ENCODE assay signal across 1 cellular context in the genomic region with DNA sequence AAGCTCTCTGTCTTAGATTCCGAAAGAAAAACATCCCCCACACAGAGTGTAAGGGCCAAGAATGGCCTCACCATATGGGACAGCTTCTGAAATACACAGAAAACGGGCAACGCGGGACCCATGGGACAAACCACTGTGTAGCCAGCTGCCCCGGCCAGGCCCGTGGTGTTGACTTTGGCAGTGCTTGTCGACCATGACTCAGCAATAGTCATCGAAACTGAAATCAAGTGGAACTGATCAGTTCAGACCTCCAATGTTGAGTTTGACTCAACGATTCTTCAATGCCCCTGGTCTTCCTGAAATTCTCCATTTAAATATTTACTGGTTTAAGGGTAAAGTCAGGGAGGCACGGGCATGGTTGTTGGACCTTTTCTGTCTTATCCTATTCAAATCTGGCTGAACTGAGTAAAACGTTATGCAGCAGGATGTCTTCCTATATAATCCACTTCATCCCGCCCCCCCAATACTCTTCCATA.
A peak's percentile ranks its signal among the peaks of the same experiment; 100 is the strongest.
TF ChIP-seq lines count a peak whose summit lies in the region.

No MANE protein-coding gene starts in this region.

TF ChIP-seq in HepG2, 621 proteins besides CTCF, POLR2A, EP300 and RAD21 (continued from another document and continues in another):
- TF ChIP-seq, protein P1, sequence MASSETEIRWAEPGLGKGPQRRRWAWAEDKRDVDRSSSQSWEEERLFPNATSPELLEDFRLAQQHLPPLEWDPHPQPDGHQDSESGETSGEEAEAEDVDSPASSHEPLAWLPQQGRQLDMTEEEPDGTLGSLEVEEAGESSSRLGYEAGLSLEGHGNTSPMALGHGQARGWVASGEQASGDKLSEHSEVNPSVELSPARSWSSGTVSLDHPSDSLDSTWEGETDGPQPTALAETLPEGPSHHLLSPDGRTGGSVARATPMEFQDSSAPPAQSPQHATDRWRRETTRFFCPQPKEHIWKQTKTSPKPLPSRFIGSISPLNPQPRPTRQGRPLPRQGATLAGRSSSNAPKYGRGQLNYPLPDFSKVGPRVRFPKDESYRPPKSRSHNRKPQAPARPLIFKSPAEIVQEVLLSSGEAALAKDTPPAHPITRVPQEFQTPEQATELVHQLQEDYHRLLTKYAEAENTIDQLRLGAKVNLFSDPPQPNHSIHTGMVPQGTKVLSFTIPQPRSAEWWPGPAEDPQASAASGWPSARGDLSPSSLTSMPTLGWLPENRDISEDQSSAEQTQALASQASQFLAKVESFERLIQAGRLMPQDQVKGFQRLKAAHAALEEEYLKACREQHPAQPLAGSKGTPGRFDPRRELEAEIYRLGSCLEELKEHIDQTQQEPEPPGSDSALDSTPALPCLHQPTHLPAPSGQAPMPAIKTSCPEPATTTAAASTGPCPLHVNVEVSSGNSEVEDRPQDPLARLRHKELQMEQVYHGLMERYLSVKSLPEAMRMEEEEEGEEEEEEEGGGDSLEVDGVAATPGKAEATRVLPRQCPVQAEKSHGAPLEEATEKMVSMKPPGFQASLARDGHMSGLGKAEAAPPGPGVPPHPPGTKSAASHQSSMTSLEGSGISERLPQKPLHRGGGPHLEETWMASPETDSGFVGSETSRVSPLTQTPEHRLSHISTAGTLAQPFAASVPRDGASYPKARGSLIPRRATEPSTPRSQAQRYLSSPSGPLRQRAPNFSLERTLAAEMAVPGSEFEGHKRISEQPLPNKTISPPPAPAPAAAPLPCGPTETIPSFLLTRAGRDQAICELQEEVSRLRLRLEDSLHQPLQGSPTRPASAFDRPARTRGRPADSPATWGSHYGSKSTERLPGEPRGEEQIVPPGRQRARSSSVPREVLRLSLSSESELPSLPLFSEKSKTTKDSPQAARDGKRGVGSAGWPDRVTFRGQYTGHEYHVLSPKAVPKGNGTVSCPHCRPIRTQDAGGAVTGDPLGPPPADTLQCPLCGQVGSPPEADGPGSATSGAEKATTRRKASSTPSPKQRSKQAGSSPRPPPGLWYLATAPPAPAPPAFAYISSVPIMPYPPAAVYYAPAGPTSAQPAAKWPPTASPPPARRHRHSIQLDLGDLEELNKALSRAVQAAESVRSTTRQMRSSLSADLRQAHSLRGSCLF (CRISPR knock-in tag; IDR thresholded peaks at IDR 0.05; ENCODE audit: borderline replicate concordance): no peak
- peak; percentile 67; the same call in 1 of the 2 replicates for TF ChIP-seq SOX5 (CRISPR knock-in tag; IDR thresholded peaks at IDR 0.05; ENCODE audit: borderline replicate concordance)
- TF ChIP-seq SOX13 (IDR thresholded peaks at IDR 0.05): no peak
- peak in 1 of 2 experiments; percentile 69; a peak in 1 of 4 replicates for TF ChIP-seq SOX13 (CRISPR knock-in tag; conservative IDR thresholded peaks at IDR 0.05 in 1 of 2, IDR thresholded peaks at IDR 0.05 in 1 of 2)
- TF ChIP-seq ZNF644 (CRISPR knock-in tag; IDR thresholded peaks at IDR 0.05; ENCODE audit: low read depth): peak; percentile 96
- TF ChIP-seq, protein P2, sequence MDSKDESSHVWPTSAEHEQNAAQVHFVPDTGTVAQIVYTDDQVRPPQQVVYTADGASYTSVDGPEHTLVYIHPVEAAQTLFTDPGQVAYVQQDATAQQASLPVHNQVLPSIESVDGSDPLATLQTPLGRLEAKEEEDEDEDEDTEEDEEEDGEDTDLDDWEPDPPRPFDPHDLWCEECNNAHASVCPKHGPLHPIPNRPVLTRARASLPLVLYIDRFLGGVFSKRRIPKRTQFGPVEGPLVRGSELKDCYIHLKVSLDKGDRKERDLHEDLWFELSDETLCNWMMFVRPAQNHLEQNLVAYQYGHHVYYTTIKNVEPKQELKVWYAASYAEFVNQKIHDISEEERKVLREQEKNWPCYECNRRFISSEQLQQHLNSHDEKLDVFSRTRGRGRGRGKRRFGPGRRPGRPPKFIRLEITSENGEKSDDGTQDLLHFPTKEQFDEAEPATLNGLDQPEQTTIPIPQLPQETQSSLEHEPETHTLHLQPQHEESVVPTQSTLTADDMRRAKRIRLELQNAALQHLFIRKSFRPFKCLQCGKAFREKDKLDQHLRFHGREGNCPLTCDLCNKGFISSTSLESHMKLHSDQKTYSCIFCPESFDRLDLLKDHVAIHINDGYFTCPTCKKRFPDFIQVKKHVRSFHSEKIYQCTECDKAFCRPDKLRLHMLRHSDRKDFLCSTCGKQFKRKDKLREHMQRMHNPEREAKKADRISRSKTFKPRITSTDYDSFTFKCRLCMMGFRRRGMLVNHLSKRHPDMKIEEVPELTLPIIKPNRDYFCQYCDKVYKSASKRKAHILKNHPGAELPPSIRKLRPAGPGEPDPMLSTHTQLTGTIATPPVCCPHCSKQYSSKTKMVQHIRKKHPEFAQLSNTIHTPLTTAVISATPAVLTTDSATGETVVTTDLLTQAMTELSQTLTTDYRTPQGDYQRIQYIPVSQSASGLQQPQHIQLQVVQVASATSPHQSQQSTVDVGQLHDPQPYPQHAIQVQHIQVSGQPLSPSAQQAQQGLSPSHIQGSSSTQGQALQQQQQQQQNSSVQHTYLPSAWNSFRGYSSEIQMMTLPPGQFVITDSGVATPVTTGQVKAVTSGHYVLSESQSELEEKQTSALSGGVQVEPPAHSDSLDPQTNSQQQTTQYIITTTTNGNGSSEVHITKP (CRISPR knock-in tag; IDR thresholded peaks at IDR 0.05; ENCODE audit: low read depth): peak; percentile 97
- peak; percentile 46; the same call in 1 of the 2 replicates for TF ChIP-seq PHF8 (CRISPR knock-in tag; IDR thresholded peaks at IDR 0.05)
- TF ChIP-seq ZNF205 (CRISPR knock-in tag; IDR thresholded peaks at IDR 0.05): no peak
- peak; percentile 96 for TF ChIP-seq KMT2A (CRISPR knock-in tag; IDR thresholded peaks at IDR 0.05)
- 0 out of 2 replicates have a peak, but pooled peaks have one; percentile 24 for TF ChIP-seq HOXA5 (CRISPR knock-in tag; IDR thresholded peaks at IDR 0.05)
- TF ChIP-seq NFE2L2 (IDR thresholded peaks at IDR 0.05; ENCODE audit: low read length): peak; percentile 100
- 0 out of 2 replicates have a peak, but pooled peaks have one; percentile 38 for TF ChIP-seq KDM4B (CRISPR knock-in tag; IDR thresholded peaks at IDR 0.05)
- peak in 1 of 2 experiments; percentile 58; a peak in 1 of 4 replicates for TF ChIP-seq KLF16 (CRISPR knock-in tag; IDR thresholded peaks at IDR 0.05)
- no peak for TF ChIP-seq MEIS1 (CRISPR knock-in tag; IDR thresholded peaks at IDR 0.05; ENCODE audit: borderline replicate concordance)
- TF ChIP-seq NFE2 (CRISPR knock-in tag; IDR thresholded peaks at IDR 0.05): peak; percentile 100
- TF ChIP-seq, protein P3, sequence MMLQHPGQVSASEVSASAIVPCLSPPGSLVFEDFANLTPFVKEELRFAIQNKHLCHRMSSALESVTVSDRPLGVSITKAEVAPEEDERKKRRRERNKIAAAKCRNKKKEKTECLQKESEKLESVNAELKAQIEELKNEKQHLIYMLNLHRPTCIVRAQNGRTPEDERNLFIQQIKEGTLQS (CRISPR knock-in tag; IDR thresholded peaks at IDR 0.05): peak; percentile 71; the same call in 1 of the 2 replicates
- TF ChIP-seq, protein P4, sequence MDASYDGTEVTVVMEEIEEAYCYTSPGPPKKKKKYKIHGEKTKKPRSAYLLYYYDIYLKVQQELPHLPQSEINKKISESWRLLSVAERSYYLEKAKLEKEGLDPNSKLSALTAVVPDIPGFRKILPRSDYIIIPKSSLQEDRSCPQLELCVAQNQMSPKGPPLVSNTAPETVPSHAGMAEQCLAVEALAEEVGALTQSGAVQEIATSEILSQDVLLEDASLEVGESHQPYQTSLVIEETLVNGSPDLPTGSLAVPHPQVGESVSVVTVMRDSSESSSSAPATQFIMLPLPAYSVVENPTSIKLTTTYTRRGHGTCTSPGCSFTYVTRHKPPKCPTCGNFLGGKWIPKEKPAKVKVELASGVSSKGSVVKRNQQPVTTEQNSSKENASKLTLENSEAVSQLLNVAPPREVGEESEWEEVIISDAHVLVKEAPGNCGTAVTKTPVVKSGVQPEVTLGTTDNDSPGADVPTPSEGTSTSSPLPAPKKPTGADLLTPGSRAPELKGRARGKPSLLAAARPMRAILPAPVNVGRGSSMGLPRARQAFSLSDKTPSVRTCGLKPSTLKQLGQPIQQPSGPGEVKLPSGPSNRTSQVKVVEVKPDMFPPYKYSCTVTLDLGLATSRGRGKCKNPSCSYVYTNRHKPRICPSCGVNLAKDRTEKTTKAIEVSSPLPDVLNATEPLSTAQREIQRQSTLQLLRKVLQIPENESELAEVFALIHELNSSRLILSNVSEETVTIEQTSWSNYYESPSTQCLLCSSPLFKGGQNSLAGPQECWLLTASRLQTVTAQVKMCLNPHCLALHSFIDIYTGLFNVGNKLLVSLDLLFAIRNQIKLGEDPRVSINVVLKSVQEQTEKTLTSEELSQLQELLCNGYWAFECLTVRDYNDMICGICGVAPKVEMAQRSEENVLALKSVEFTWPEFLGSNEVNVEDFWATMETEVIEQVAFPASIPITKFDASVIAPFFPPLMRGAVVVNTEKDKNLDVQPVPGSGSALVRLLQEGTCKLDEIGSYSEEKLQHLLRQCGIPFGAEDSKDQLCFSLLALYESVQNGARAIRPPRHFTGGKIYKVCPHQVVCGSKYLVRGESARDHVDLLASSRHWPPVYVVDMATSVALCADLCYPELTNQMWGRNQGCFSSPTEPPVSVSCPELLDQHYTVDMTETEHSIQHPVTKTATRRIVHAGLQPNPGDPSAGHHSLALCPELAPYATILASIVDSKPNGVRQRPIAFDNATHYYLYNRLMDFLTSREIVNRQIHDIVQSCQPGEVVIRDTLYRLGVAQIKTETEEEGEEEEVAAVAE (CRISPR knock-in tag; IDR thresholded peaks at IDR 0.05; ENCODE audit: borderline replicate concordance): 0 out of 2 replicates have a peak, but pooled peaks have one; percentile 45
- 0 out of 2 replicates have a peak, but pooled peaks have one; percentile 52 for TF ChIP-seq AFF4 (CRISPR knock-in tag; IDR thresholded peaks at IDR 0.05)
- TF ChIP-seq ZNF782 (CRISPR knock-in tag; IDR thresholded peaks at IDR 0.05; ENCODE audit: borderline replicate concordance): no peak
- TF ChIP-seq RFXANK (CRISPR knock-in tag; IDR thresholded peaks at IDR 0.05): no peak
- TF ChIP-seq, protein P5, sequence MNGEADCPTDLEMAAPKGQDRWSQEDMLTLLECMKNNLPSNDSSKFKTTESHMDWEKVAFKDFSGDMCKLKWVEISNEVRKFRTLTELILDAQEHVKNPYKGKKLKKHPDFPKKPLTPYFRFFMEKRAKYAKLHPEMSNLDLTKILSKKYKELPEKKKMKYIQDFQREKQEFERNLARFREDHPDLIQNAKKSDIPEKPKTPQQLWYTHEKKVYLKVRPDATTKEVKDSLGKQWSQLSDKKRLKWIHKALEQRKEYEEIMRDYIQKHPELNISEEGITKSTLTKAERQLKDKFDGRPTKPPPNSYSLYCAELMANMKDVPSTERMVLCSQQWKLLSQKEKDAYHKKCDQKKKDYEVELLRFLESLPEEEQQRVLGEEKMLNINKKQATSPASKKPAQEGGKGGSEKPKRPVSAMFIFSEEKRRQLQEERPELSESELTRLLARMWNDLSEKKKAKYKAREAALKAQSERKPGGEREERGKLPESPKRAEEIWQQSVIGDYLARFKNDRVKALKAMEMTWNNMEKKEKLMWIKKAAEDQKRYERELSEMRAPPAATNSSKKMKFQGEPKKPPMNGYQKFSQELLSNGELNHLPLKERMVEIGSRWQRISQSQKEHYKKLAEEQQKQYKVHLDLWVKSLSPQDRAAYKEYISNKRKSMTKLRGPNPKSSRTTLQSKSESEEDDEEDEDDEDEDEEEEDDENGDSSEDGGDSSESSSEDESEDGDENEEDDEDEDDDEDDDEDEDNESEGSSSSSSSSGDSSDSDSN (CRISPR knock-in tag; IDR thresholded peaks at IDR 0.05): 0 out of 2 replicates have a peak, but pooled peaks have one; percentile 22
- peak; percentile 33; the same call in 1 of the 2 replicates for TF ChIP-seq MYC (CRISPR knock-in tag; IDR thresholded peaks at IDR 0.05; ENCODE audit: borderline replicate concordance)
- peak; percentile 66; the same call in 1 of the 2 replicates for TF ChIP-seq FOXA1 (IDR thresholded peaks at IDR 0.05)
- peak; percentile 98 for TF ChIP-seq FOXA1 (CRISPR knock-in tag; IDR thresholded peaks at IDR 0.05)
- peak; percentile 78 for TF ChIP-seq BCL6 (CRISPR knock-in tag; IDR thresholded peaks at IDR 0.05)
- peak; percentile 41; the same call in 1 of the 2 replicates for TF ChIP-seq ETV5 (CRISPR knock-in tag; IDR thresholded peaks at IDR 0.05; ENCODE audit: borderline replicate concordance)
- TF ChIP-seq, protein P6, sequence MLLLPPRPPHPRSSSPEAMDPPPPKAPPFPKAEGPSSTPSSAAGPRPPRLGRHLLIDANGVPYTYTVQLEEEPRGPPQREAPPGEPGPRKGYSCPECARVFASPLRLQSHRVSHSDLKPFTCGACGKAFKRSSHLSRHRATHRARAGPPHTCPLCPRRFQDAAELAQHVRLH (CRISPR knock-in tag; IDR thresholded peaks at IDR 0.05; ENCODE audit: borderline replicate concordance, low read depth): 0 out of 2 replicates have a peak, but pooled peaks have one; percentile 37
- TF ChIP-seq, protein P7, sequence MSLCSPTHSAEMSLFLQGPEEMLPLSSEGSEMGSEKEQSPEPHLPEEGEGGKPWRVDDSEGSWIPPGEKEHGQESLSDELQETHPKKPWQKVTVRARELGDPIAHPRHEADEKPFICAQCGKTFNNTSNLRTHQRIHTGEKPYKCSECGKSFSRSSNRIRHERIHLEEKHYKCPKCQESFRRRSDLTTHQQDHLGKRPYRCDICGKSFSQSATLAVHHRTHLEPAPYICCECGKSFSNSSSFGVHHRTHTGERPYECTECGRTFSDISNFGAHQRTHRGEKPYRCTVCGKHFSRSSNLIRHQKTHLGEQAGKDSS (CRISPR knock-in tag; IDR thresholded peaks at IDR 0.05; ENCODE audit: borderline replicate concordance, low read depth): 0 out of 2 replicates have a peak, but pooled peaks have one; percentile 23
- TF ChIP-seq ZNF556 (CRISPR knock-in tag; IDR thresholded peaks at IDR 0.05; ENCODE audit: borderline replicate concordance): peak; percentile 27; the same call in 1 of the 2 replicates
- peak; percentile 48; the same call in 1 of the 2 replicates for TF ChIP-seq KLF11 (CRISPR knock-in tag; IDR thresholded peaks at IDR 0.05)
- no peak for TF ChIP-seq CREB1 (IDR thresholded peaks at IDR 0.05)
- TF ChIP-seq CREB1 (CRISPR knock-in tag; IDR thresholded peaks at IDR 0.05): peak; percentile 62
- TF ChIP-seq IRF2 (CRISPR knock-in tag; IDR thresholded peaks at IDR 0.05): peak; percentile 95
- TF ChIP-seq CC2D1A (CRISPR knock-in tag; IDR thresholded peaks at IDR 0.05): no peak
- no peak for TF ChIP-seq SNAI1 (CRISPR knock-in tag; IDR thresholded peaks at IDR 0.05; ENCODE audit: borderline replicate concordance)
